9 cellular contexts compared by ENCODE assay signal in genomic region chr19:19997656-19998268, GRCh38. TPM values are rescaled to one million over a fixed set of nuclear protein-coding genes. Genes with fewer than 3 reads are reported as not detected.
DNase-seq lines count a peak whose midpoint lies in the region; ATAC-seq and TF ChIP-seq lines count a peak whose summit lies in the region.
"Had no signal": no experiment of that assay in that cellular context is flagged by ENCODE, and none has a peak within 500 bp of the region (broad histone marks: within the 10 kb centered on the region; RNA-seq: fewer than 3 reads in every experiment).

No MANE protein-coding gene starts in this region.

- no peak overlapping the region for H3K27ac ChIP-seq in mesenchymal stem cell (ENCODE audit: low read length, poor library complexity, severe bottlenecking)

- no peaks in the 10 kb centered on the region for H3K36me3 ChIP-seq in adipocyte (ENCODE audit: control insufficient read depth, insufficient read depth, low read length, severe bottlenecking)
- no peaks in the 10 kb centered on the region for H3K36me3 ChIP-seq in kidney epithelial cell (ENCODE audit: control insufficient read depth, insufficient read depth, low read length)
- H3K36me3 ChIP-seq in mesenchymal stem cell (ENCODE audit: control insufficient read depth in 1 of 2, insufficient read depth in 2 of 2, low read depth in 1 of 2, low read length in 2 of 2): no peaks in the 10 kb centered on the region
- H3K36me3 ChIP-seq: HAP-1 had no signal

- no peak overlapping the region for H3K23ac ChIP-seq in mesenchymal stem cell (ENCODE audit: low read length in 2 of 2)

- DNase-seq in CD1c-positive myeloid dendritic cell (ENCODE audit: extremely low spot score): peak; percentile 4
- peak; percentile 38 for DNase-seq in NCI-H69 (lab: John Stamatoyannopoulos, UW)
- peak; percentile 16 for DNase-seq in adipocyte (ENCODE audit: low read depth)
- no peak for DNase-seq in kidney epithelial cell (ENCODE audit: low read depth)
- peak; percentile 32 to 74 for DNase-seq in stimulated activated effector memory CD8-positive, alpha-beta T cell treated with anti-CD3 and anti-CD28 coated beads, Interleukin-12 subunit alpha, Interleukin-12 subunit beta, amount 100 ng/mL, for 72 hours (ENCODE audit: low spot score in 2 of 2)
- no peak for DNase-seq in NCI-H2081 treated with DMSO at 0.1 percent for 48 hours (lab: John Stamatoyannopoulos, UW)
- no peak for DNase-seq in mesenchymal stem cell

- H2AK5ac ChIP-seq in mesenchymal stem cell (ENCODE audit: low read length, severe bottlenecking): no peak overlapping the region

- peaks cover 41% of the 10 kb centered on the region for H3K9me3 ChIP-seq in adipocyte (ENCODE audit: control insufficient read depth, low read length)
- H3K9me3 ChIP-seq in mesenchymal stem cell (ENCODE audit: control insufficient read depth, low read length): peaks cover 74% of the 10 kb centered on the region
- H3K9me3 ChIP-seq: HAP-1 had no signal

- peak; percentile 25 for TF ChIP-seq CTCF in kidney epithelial cell (IDR thresholded peaks at IDR 0.05; ENCODE audit: insufficient read depth, low read length, poor library complexity, severe bottlenecking)

- WGBS in mesenchymal stem cell: 70% methylated on average over 7 of the region's 7 CpGs

- H2BK12ac ChIP-seq in mesenchymal stem cell (ENCODE audit: low read length in 2 of 2): no peak overlapping the region

- H3K27me3 ChIP-seq in adipocyte (replicated peaks; ENCODE audit: control insufficient read depth, insufficient read depth, low read length) (no peaks in the 10 kb centered on the region), kidney epithelial cell (ENCODE audit: control insufficient read depth, insufficient read depth, low read length) (no peaks in the 10 kb centered on the region), mesenchymal stem cell (ENCODE audit: control insufficient read depth in 1 of 2, insufficient read depth in 1 of 2, low read length in 2 of 2) (no peaks in the 10 kb centered on the region)

- no peak overlapping the region for H4K8ac ChIP-seq in mesenchymal stem cell (ENCODE audit: low read length)

- H3K27ac Mint-ChIP-seq in stimulated activated effector memory CD8-positive, alpha-beta T cell treated with anti-CD3 and anti-CD28 coated beads, Interleukin-12 subunit alpha, Interleukin-12 subunit beta, amount 100 ng/mL, for 72 hours: no peak overlapping the region

- no peak overlapping the region for H2BK15ac ChIP-seq in mesenchymal stem cell (ENCODE audit: low read depth, poor library complexity, severe bottlenecking)

- H3K4ac ChIP-seq in mesenchymal stem cell (ENCODE audit: low read depth in 1 of 2, low read length in 2 of 2): no peak overlapping the region

- H3K4me1 ChIP-seq in adipocyte (ENCODE audit: control insufficient read depth, insufficient read depth, low read length) (no peaks in the 10 kb centered on the region), mesenchymal stem cell (ENCODE audit: control insufficient read depth, insufficient read depth, low read depth, low read length) (no peaks in the 10 kb centered on the region)
- H3K4me1 ChIP-seq: HAP-1 had no signal

- no peak overlapping the region for H2AFZ ChIP-seq in mesenchymal stem cell (ENCODE audit: low read depth, low read length)

- H3K79me1 ChIP-seq in mesenchymal stem cell (replicated peaks; ENCODE audit: low read length, poor library complexity, severe bottlenecking): no peaks in the 10 kb centered on the region

- ATAC-seq in stimulated activated effector memory CD8-positive, alpha-beta T cell treated with anti-CD3 and anti-CD28 coated beads, Interleukin-12 subunit alpha, Interleukin-12 subunit beta, amount 100 ng/mL, for 72 hours: peak; percentile 50
- no peak for ATAC-seq in GM19467 (IDR thresholded peaks at IDR 0.05; ENCODE audit: unreplicated experiment)

- no peak overlapping the region for H2BK120ac ChIP-seq in mesenchymal stem cell (ENCODE audit: low read depth, low read length)

- no peak overlapping the region for H3K4me2 ChIP-seq in mesenchymal stem cell (ENCODE audit: low read length, poor library complexity, severe bottlenecking)

- H2BK5ac ChIP-seq in mesenchymal stem cell (ENCODE audit: low read depth, low read length, poor library complexity, severe bottlenecking): no peak overlapping the region

- H3K9ac ChIP-seq in adipocyte (ENCODE audit: low read length) (no peak overlapping the region), mesenchymal stem cell (ENCODE audit: low read length) (no peak overlapping the region)

- no peaks in the 10 kb centered on the region for H3K36me3 Mint-ChIP-seq in stimulated activated effector memory CD8-positive, alpha-beta T cell treated with anti-CD3 and anti-CD28 coated beads, Interleukin-12 subunit alpha, Interleukin-12 subunit beta, amount 100 ng/mL, for 72 hours

- H3K4me3 Mint-ChIP-seq in stimulated activated effector memory CD8-positive, alpha-beta T cell treated with anti-CD3 and anti-CD28 coated beads, Interleukin-12 subunit alpha, Interleukin-12 subunit beta, amount 100 ng/mL, for 72 hours: no peak overlapping the region

- H3K18ac ChIP-seq in mesenchymal stem cell (ENCODE audit: low read depth in 1 of 2, low read length in 2 of 2): no peak overlapping the region

- no peak overlapping the region for H3K4me3 ChIP-seq in adipocyte (ENCODE audit: low read length)
- no peak overlapping the region for H3K4me3 ChIP-seq in kidney epithelial cell (ENCODE audit: low read depth, low read length)
- H3K4me3 ChIP-seq in mesenchymal stem cell (ENCODE audit: insufficient read depth in 1 of 2, low read depth in 1 of 2, low read length in 2 of 2): no peak overlapping the region
- H3K4me3 ChIP-seq: HAP-1 had no signal

- H4K91ac ChIP-seq in mesenchymal stem cell (ENCODE audit: low read length): no peak overlapping the region

- no peaks in the 10 kb centered on the region for H3K9me3 Mint-ChIP-seq in stimulated activated effector memory CD8-positive, alpha-beta T cell treated with anti-CD3 and anti-CD28 coated beads, Interleukin-12 subunit alpha, Interleukin-12 subunit beta, amount 100 ng/mL, for 72 hours

- no peaks in the 10 kb centered on the region for H3K4me1 Mint-ChIP-seq in stimulated activated effector memory CD8-positive, alpha-beta T cell treated with anti-CD3 and anti-CD28 coated beads, Interleukin-12 subunit alpha, Interleukin-12 subunit beta, amount 100 ng/mL, for 72 hours

- no peak overlapping the region for H3K14ac ChIP-seq in mesenchymal stem cell (ENCODE audit: low read length in 2 of 2)

RNA-seq across cellular contexts. Expression of gene ZNF682, which starts 41.5 kb away (rescaled TPM):
- 1.8 and 3.3 TPM in 2 replicates for total RNA-seq in kidney epithelial cell
- 1.2 TPM for polyA plus RNA-seq in mesenchymal stem cell (2013, experiment 1 of 2)
- 2.0 TPM for polyA plus RNA-seq in mesenchymal stem cell (2013, experiment 2 of 2)

Comparison
In these comparisons a context has a peak if more than half of its experiments do, and no peak if none do; other contexts are left out.
1. DNase-seq: peak in CD1c-positive myeloid dendritic cell (single experiment), NCI-H69 (single experiment), adipocyte (single experiment) and stimulated activated effector memory CD8-positive, alpha-beta T cell treated with anti-CD3 and anti-CD28 coated beads, Interleukin-12 subunit alpha, Interleukin-12 subunit beta, amount 100 ng/mL, for 72 hours (2 of 2); none in kidney epithelial cell (single experiment), NCI-H2081 treated with DMSO at 0.1 percent for 48 hours (single experiment) and mesenchymal stem cell (single experiment).